Comparison of ENCODE assay signal across 10 cellular contexts in the genomic region with DNA sequence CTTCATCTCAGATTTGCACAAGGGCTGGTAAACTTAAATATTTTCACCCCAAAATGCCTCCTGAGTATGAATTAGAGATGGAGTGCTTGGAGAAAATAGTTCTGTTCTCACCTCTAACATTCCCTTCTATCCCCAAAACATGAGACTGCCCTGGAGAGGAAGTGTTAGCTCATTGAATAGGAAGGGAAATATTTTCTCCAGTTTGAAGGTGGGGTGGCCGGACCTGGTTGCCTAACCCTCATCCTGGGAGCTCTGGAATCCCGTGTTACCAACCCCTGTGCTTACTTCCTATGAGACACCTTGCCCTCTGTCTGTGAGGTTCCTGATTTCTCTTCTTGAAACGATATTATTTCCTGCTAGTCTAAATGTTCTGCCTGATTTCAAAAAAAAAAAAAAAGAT. TPM values are rescaled to one million over a fixed set of nuclear protein-coding genes. Genes with fewer than 3 reads are reported as not detected.
A peak's percentile ranks its signal among the peaks of the same experiment; 100 is the strongest.
DNase-seq lines count a peak whose midpoint lies in the region; ATAC-seq and TF ChIP-seq lines count a peak whose summit lies in the region.
"Had no signal": no experiment of that assay in that cellular context is flagged by ENCODE, and none has a peak within 500 bp of the region (broad histone marks: within the 10 kb centered on the region; RNA-seq: fewer than 3 reads in every experiment).

No MANE protein-coding gene starts in this region.

- no peak for TF ChIP-seq CTCF in NB4 (IDR thresholded peaks at IDR 0.05; ENCODE audit: low read depth, low read length)
- TF ChIP-seq CTCF in neural progenitor cell (IDR thresholded peaks at IDR 0.05), result no peak

- H3K27ac ChIP-seq in duodenal mucosa (ENCODE audit: low read depth, low read length) (peak overlapping the region; percentile 79), neural progenitor cell (no peak overlapping the region)

- H3K4me1 ChIP-seq in duodenal mucosa (ENCODE audit: control insufficient read depth in 1 of 2, insufficient read depth in 2 of 2, low read length in 2 of 2) (peaks cover 14 to 23% of the 10 kb centered on the region in 2 donors), neural progenitor cell (no peaks in the 10 kb centered on the region)

- H3K9me3 ChIP-seq in duodenal mucosa (ENCODE audit: control insufficient read depth in 1 of 2, low read length in 2 of 2) (no peaks in the 10 kb centered on the region), neural progenitor cell (ENCODE audit: low read depth) (no peaks in the 10 kb centered on the region)

- H3K4me1 Mint-ChIP-seq in neural progenitor cell, result peaks cover 5% of the 10 kb centered on the region

- H3K9ac ChIP-seq in duodenal mucosa (ENCODE audit: low read depth in 1 of 2, low read length in 2 of 2), result peak overlapping the region; percentile 55 to 57
- H3K9ac ChIP-seq in neural progenitor cell, result no peak overlapping the region

- no peaks in the 10 kb centered on the region for H4K20me1 ChIP-seq in neural progenitor cell (ENCODE audit: low read depth)

- no peaks in the 10 kb centered on the region for H3F3A ChIP-seq in neural progenitor cell (ENCODE audit: low read depth)

- H3K9me3 Mint-ChIP-seq in neural progenitor cell, result peaks cover 11% of the 10 kb centered on the region

- no peak overlapping the region for H3K27ac Mint-ChIP-seq in neural progenitor cell

- H3K36me3 ChIP-seq in duodenal mucosa (ENCODE audit: control insufficient read depth in 1 of 2, insufficient read depth in 2 of 2, low read length in 2 of 2) (peaks cover 9 to 12% of the 10 kb centered on the region in 2 donors), neural progenitor cell (no peaks in the 10 kb centered on the region)

- H3K79me2 ChIP-seq in neural progenitor cell (ENCODE audit: low read depth), result no peaks in the 10 kb centered on the region

- H3K27me3 ChIP-seq in duodenal mucosa (ENCODE audit: control insufficient read depth in 1 of 2, insufficient read depth in 2 of 2, low read length in 2 of 2) (no peaks in the 10 kb centered on the region), neural progenitor cell (no peaks in the 10 kb centered on the region)

- H3K4me2 ChIP-seq in neural progenitor cell, result no peak overlapping the region

- peak overlapping the region; percentile 83 for H3K4me3 ChIP-seq in NB4 (ENCODE audit: low read depth, low read length)
- peak overlapping the region; percentile 69 to 70 for H3K4me3 ChIP-seq in duodenal mucosa (ENCODE audit: low read depth in 1 of 2, low read length in 2 of 2)
- no peak overlapping the region for H3K4me3 ChIP-seq in neural progenitor cell

- DNase-seq in CD1c-positive myeloid dendritic cell (ENCODE audit: extremely low spot score) (peak; percentile 44), NB4 (ENCODE audit: low read depth) (peak; percentile 11), neural progenitor cell (ENCODE audit: low spot score) (no peak), SKM-1 treated with dmso at 0.1 percent for 144 hours (lab: John Stamatoyannopoulos, UW; ENCODE audit: unreplicated experiment) (no peak), KG1 (lab: John Stamatoyannopoulos, UW) (no peak)
- DNase-seq: nephron progenitor cell, T-helper 9 cell had no signal

- ATAC-seq in GM19351 (IDR thresholded peaks at IDR 0.05; ENCODE audit: unreplicated experiment), result no peak
- no peak for ATAC-seq in GM19397 (IDR thresholded peaks at IDR 0.05; ENCODE audit: unreplicated experiment)

- peak overlapping the region; percentile 30 for H2AFZ ChIP-seq in neural progenitor cell (replicated peaks)

- TF ChIP-seq POLR2A in NB4 (IDR thresholded peaks at IDR 0.05; ENCODE audit: extremely low read depth, insufficient read length), result no peak

- no peak overlapping the region for H3K4me3 Mint-ChIP-seq in neural progenitor cell
- H3K4me3 Mint-ChIP-seq: nephron progenitor cell had no signal

- peaks cover 3% of the 10 kb centered on the region for H3K36me3 Mint-ChIP-seq in neural progenitor cell

- H3K27me3 Mint-ChIP-seq in neural progenitor cell (ENCODE audit: insufficient read depth, low read depth), result no peaks in the 10 kb centered on the region

RNA-seq across cellular contexts. Expression of gene IFIT2, which starts 0.8 kb away (rescaled TPM):
- total RNA-seq in neural progenitor cell (ENCODE audit: low replicate concordance), result 0.06 and 0.22 TPM in 2 replicates

RNA-seq across cellular contexts. Expression of gene IFIT3, which starts 25.2 kb away (rescaled TPM):
- 0.06 TPM in 1 of 2 replicates, not detected in the other for total RNA-seq in neural progenitor cell (ENCODE audit: low replicate concordance)

RNA-seq across cellular contexts. Expression of gene LIPA, which starts 51.1 kb away (rescaled TPM):
- 15.5 and 18.9 TPM in 2 replicates for total RNA-seq in neural progenitor cell (ENCODE audit: low replicate concordance)

Comparison
In these comparisons a context has a peak if more than half of its experiments do, and no peak if none do; other contexts are left out.
1. DNase-seq: peak in CD1c-positive myeloid dendritic cell (single experiment) and NB4 (single experiment); none in neural progenitor cell (single experiment), SKM-1 treated with dmso at 0.1 percent for 144 hours (single experiment) and KG1 (single experiment).